ENCODE assay signal across 8 cellular contexts in genomic region chr7:131692131-131692960, GRCh38.
A peak's percentile ranks its signal among the peaks of the same experiment; 100 is the strongest.
DNase-seq lines count a peak whose midpoint lies in the region; ATAC-seq and TF ChIP-seq lines count a peak whose summit lies in the region.

No MANE protein-coding gene starts in this region.

- H3K4me1 Mint-ChIP-seq in GM23338 = peaks cover 12% of the 10 kb centered on the region
- peaks cover 4% of the 10 kb centered on the region for H3K4me1 Mint-ChIP-seq in activated T-cell treated with anti-CD3 and anti-CD28 coated beads, Interleukin-2, amount 50 U/mL, for 24 hours (ENCODE audit: low read depth)

- no peaks in the 10 kb centered on the region for H3K27me3 ChIP-seq in GM23338 (ENCODE audit: insufficient read depth)

- H3K27me3 Mint-ChIP-seq in GM23338 (ENCODE audit: insufficient read depth, low read depth, poor library complexity) = peaks cover 23% of the 10 kb centered on the region
- peaks cover 56% of the 10 kb centered on the region for H3K27me3 Mint-ChIP-seq in activated T-cell treated with anti-CD3 and anti-CD28 coated beads, Interleukin-2, amount 50 U/mL, for 24 hours

- no peaks in the 10 kb centered on the region; the same call in 1 of the 2 replicates for H3K4me1 ChIP-seq in GM23338 (ENCODE audit: insufficient read depth)

- H3K36me3 ChIP-seq in GM23338 (ENCODE audit: insufficient read depth) = no peaks in the 10 kb centered on the region

- peak overlapping the region; percentile 71; the same call in 1 of the 2 replicates for H3K4me2 ChIP-seq in GM23338

- H3K9me2 ChIP-seq in GM23338 (ENCODE audit: insufficient read depth) = 0 out of 2 replicates have a peak, but pooled peaks cover under 1% of the 10 kb centered on the region

- H4K20me1 ChIP-seq in GM23338 (replicated peaks; ENCODE audit: insufficient read depth) = no peaks in the 10 kb centered on the region

- TF ChIP-seq CTCF in GM23338 (conservative IDR thresholded peaks at IDR 0.05; ENCODE audit: low read depth in 2 of 2) = peak; percentile 97 to 100

- peak overlapping the region; percentile 36; the same call in 1 of the 2 replicates for H3K4me3 ChIP-seq in GM23338

- intact Hi-C loops in Right ventricle myocardium superior (cut with DNase I) (no loop called here), posterior cingulate gyrus (cut with DNase I) (no loop called here)

- no peaks in the 10 kb centered on the region for H3K36me3 Mint-ChIP-seq in GM23338 (ENCODE audit: low read depth)
- no peaks in the 10 kb centered on the region for H3K36me3 Mint-ChIP-seq in activated T-cell treated with anti-CD3 and anti-CD28 coated beads, Interleukin-2, amount 50 U/mL, for 24 hours (ENCODE audit: low read depth)

- peak overlapping the region; percentile 47; the same call in 2 of the 3 replicates for H3K4me3 Mint-ChIP-seq in GM23338
- no peak overlapping the region for H3K4me3 Mint-ChIP-seq in activated T-cell treated with anti-CD3 and anti-CD28 coated beads, Interleukin-2, amount 50 U/mL, for 24 hours

- H3K79me2 ChIP-seq in GM23338 (replicated peaks; ENCODE audit: insufficient read depth) = no peaks in the 10 kb centered on the region

- H3K27ac ChIP-seq in GM23338 (ENCODE audit: low read depth) = no peak overlapping the region

- DNase-seq in C1 segment of cervical spinal cord (lab: John Stamatoyannopoulos, UW) (peak in 11 of 14 donors; percentile 7 to 56 (median 20)), GM23338 (ENCODE audit: low spot score) (peak; percentile 91), NCI-H524 (lab: John Stamatoyannopoulos, UW) (peak; percentile 45 to 78), Right ventricle myocardium superior (peak; percentile 72), posterior cingulate gyrus (peak; percentile 40 to 95 (median 74))
- peak; percentile 59 for DNase-seq in activated T-cell treated with anti-CD3 and anti-CD28 coated beads, Interleukin-2, amount 50 U/mL, for 24 hours

- H2AFZ ChIP-seq in GM23338 = peak overlapping the region; percentile 98

- ATAC-seq in GM23338 = peak; percentile 87
- ATAC-seq in Right ventricle myocardium superior (ENCODE audit: poor library complexity) = peak; percentile 49
- no peak for ATAC-seq in HG03108 (IDR thresholded peaks at IDR 0.05; ENCODE audit: unreplicated experiment)
- ATAC-seq in GM18861 (IDR thresholded peaks at IDR 0.05; ENCODE audit: unreplicated experiment) = no peak

- no peak overlapping the region for H3K27ac Mint-ChIP-seq in GM23338
- H3K27ac Mint-ChIP-seq in activated T-cell treated with anti-CD3 and anti-CD28 coated beads, Interleukin-2, amount 50 U/mL, for 24 hours = no peak overlapping the region

- no peaks in the 10 kb centered on the region for H3K9me3 Mint-ChIP-seq in GM23338
- no peaks in the 10 kb centered on the region for H3K9me3 Mint-ChIP-seq in activated T-cell treated with anti-CD3 and anti-CD28 coated beads, Interleukin-2, amount 50 U/mL, for 24 hours

- H3F3A ChIP-seq in GM23338 (replicated peaks; ENCODE audit: low read depth) = 0 out of 2 replicates have a peak, but pooled peaks cover 2% of the 10 kb centered on the region

TF ChIP-seq in GM23338, 12 proteins besides CTCF, POLR2A, EP300 and RAD21:
- TF ChIP-seq, protein P1, sequence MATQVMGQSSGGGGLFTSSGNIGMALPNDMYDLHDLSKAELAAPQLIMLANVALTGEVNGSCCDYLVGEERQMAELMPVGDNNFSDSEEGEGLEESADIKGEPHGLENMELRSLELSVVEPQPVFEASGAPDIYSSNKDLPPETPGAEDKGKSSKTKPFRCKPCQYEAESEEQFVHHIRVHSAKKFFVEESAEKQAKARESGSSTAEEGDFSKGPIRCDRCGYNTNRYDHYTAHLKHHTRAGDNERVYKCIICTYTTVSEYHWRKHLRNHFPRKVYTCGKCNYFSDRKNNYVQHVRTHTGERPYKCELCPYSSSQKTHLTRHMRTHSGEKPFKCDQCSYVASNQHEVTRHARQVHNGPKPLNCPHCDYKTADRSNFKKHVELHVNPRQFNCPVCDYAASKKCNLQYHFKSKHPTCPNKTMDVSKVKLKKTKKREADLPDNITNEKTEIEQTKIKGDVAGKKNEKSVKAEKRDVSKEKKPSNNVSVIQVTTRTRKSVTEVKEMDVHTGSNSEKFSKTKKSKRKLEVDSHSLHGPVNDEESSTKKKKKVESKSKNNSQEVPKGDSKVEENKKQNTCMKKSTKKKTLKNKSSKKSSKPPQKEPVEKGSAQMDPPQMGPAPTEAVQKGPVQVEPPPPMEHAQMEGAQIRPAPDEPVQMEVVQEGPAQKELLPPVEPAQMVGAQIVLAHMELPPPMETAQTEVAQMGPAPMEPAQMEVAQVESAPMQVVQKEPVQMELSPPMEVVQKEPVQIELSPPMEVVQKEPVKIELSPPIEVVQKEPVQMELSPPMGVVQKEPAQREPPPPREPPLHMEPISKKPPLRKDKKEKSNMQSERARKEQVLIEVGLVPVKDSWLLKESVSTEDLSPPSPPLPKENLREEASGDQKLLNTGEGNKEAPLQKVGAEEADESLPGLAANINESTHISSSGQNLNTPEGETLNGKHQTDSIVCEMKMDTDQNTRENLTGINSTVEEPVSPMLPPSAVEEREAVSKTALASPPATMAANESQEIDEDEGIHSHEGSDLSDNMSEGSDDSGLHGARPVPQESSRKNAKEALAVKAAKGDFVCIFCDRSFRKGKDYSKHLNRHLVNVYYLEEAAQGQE (IDR thresholded peaks at IDR 0.05; ENCODE audit: unreplicated experiment) = no peak
- TF ChIP-seq STAT1 (IDR thresholded peaks at IDR 0.05; ENCODE audit: unreplicated experiment) (no peak), CREB1 (CRISPR knock-in tag; IDR thresholded peaks at IDR 0.05; ENCODE audit: low read depth) (peak; percentile 62), ZNF114 (CRISPR knock-in tag; IDR thresholded peaks at IDR 0.05) (no peak), NANOG (IDR thresholded peaks at IDR 0.05; ENCODE audit: borderline replicate concordance) (no peak)
- TF ChIP-seq, protein P2, sequence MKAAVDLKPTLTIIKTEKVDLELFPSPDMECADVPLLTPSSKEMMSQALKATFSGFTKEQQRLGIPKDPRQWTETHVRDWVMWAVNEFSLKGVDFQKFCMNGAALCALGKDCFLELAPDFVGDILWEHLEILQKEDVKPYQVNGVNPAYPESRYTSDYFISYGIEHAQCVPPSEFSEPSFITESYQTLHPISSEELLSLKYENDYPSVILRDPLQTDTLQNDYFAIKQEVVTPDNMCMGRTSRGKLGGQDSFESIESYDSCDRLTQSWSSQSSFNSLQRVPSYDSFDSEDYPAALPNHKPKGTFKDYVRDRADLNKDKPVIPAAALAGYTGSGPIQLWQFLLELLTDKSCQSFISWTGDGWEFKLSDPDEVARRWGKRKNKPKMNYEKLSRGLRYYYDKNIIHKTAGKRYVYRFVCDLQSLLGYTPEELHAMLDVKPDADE (IDR thresholded peaks at IDR 0.05) = no peak

Comparison
In these comparisons a context has a peak if more than half of its experiments do, and no peak if none do; other contexts are left out.
1. DNase-seq: peak in every context shown above with its lines; median percentile 91 in GM23338; 74 in posterior cingulate gyrus; 72 in Right ventricle myocardium superior; 62 in NCI-H524; 59 in activated T-cell treated with anti-CD3 and anti-CD28 coated beads, Interleukin-2, amount 50 U/mL, for 24 hours; 20 in C1 segment of cervical spinal cord.
2. ATAC-seq: peak in GM23338 (single experiment) and Right ventricle myocardium superior (single experiment); none in HG03108 (single experiment) and GM18861 (single experiment).